ENCODE assay signal across 9 cellular contexts in genomic region chr15:71116366-71116765, GRCh38. TPM values are rescaled to one million over a fixed set of nuclear protein-coding genes. Genes with fewer than 3 reads are reported as not detected.
DNase-seq lines count a peak whose midpoint lies in the region; ATAC-seq, FAIRE-seq and TF ChIP-seq lines count a peak whose summit lies in the region.
"Had no signal": no experiment of that assay in that cellular context is flagged by ENCODE, and none has a peak within 500 bp of the region (broad histone marks: within the 10 kb centered on the region; RNA-seq: fewer than 3 reads in every experiment).

No MANE protein-coding gene starts in this region.

- no peaks in the 10 kb centered on the region for H3K36me3 Mint-ChIP-seq in CD8-positive, alpha-beta T cell
- no peaks in the 10 kb centered on the region for H3K36me3 Mint-ChIP-seq in T-cell

- TF ChIP-seq CTCF in CD8-positive, alpha-beta T cell (IDR thresholded peaks at IDR 0.05) = no peak
- TF ChIP-seq CTCF in foreskin keratinocyte (conservative IDR thresholded peaks at IDR 0.05) (no peak), pancreas (IDR thresholded peaks at IDR 0.05) (no peak)

- ATAC-seq in CD8-positive, alpha-beta T cell = no peak
- ATAC-seq in T-cell (replicated peaks in 1 of 4) = no peak
- no peak for ATAC-seq in foreskin keratinocyte
- ATAC-seq in pancreas = no peak
- no peak for ATAC-seq in HG02610 (IDR thresholded peaks at IDR 0.05; ENCODE audit: unreplicated experiment)
- no peak for ATAC-seq in GM21447 (IDR thresholded peaks at IDR 0.05; ENCODE audit: unreplicated experiment)

- POLR2A ChIA-PET in CD8-positive, alpha-beta T cell (lab: Charles Lee) = no interaction called here
- POLR2A ChIA-PET in T-cell (lab: Charles Lee) = no interaction called here

- CTCF ChIA-PET in CD8-positive, alpha-beta T cell (lab: Charles Lee) = no interaction called here
- CTCF ChIA-PET in T-cell (lab: Charles Lee) = no interaction called here

- no peaks in the 10 kb centered on the region for H3K4me1 ChIP-seq in CD8-positive, alpha-beta T cell (ENCODE audit: insufficient read depth, low read length)
- H3K4me1 ChIP-seq in foreskin keratinocyte (peaks cover 36% of the 10 kb centered on the region), pancreas (no peaks in the 10 kb centered on the region)

- H3K4me3 Mint-ChIP-seq in CD8-positive, alpha-beta T cell = peak overlapping the region; percentile 64
- peak overlapping the region; percentile 59 to 70 (median 64) for H3K4me3 Mint-ChIP-seq in T-cell

- no peak overlapping the region for H3K4me3 ChIP-seq in CD8-positive, alpha-beta T cell (ENCODE audit: low read depth, low read length)
- H3K4me3 ChIP-seq in pancreas = peak overlapping the region; percentile 21 to 55 (median 52)

- H3K27ac Mint-ChIP-seq in CD8-positive, alpha-beta T cell = peak overlapping the region; percentile 14
- H3K27ac Mint-ChIP-seq in T-cell = no peak overlapping the region

- peaks cover 60% of the 10 kb centered on the region for H3K27me3 Mint-ChIP-seq in CD8-positive, alpha-beta T cell (ENCODE audit: low read depth)
- peaks cover 47 to 52% of the 10 kb centered on the region in 2 donors for H3K27me3 Mint-ChIP-seq in T-cell

- WGBS in pancreas, 2 donors = 21 to 32% methylated on average over 13 of the region's 13 CpGs

- H3K9me3 Mint-ChIP-seq in CD8-positive, alpha-beta T cell = no peaks in the 10 kb centered on the region
- H3K9me3 Mint-ChIP-seq in T-cell = no peaks in the 10 kb centered on the region

- no peaks in the 10 kb centered on the region for H3K36me3 ChIP-seq in CD8-positive, alpha-beta T cell (ENCODE audit: insufficient read depth, low read length)
- no peaks in the 10 kb centered on the region for H3K36me3 ChIP-seq in pancreas

- intact Hi-C loops in CD8-positive, alpha-beta T cell (cut with DNase I, micrococcal nuclease) = no loop called here
- intact Hi-C loops in pancreas (cut with DNase I) = loop anchor here in 2 of 3 donors (5.0 to 10.0 kb wide), 2 partner anchors 326 to 328 kb away; no protein-coding TSS in a partner anchor

- peaks cover 6% of the 10 kb centered on the region for H3K27me3 ChIP-seq in CD8-positive, alpha-beta T cell (ENCODE audit: insufficient read depth, low read length)
- H3K27me3 ChIP-seq in foreskin keratinocyte (no peaks in the 10 kb centered on the region), pancreas (no peaks in the 10 kb centered on the region)

- no peak for DNase-seq in CD8-positive, alpha-beta T cell
- DNase-seq in T-cell (no peak), foreskin keratinocyte (no peak), pancreas (no peak), NCI-H1048 (lab: John Stamatoyannopoulos, UW) (no peak)
- DNase-seq in activated CD4-positive, CD25-positive, alpha-beta regulatory T cell treated with anti-CD3 and anti-CD28 coated beads, Interleukin-2, amount 50 U/mL, for 72 hours = no peak
- DNase-seq: NCI-H1417 treated with DMSO at 0.1 percent for 48 hours had no signal

- no peaks in the 10 kb centered on the region for H3K9me3 ChIP-seq in CD8-positive, alpha-beta T cell (ENCODE audit: low read length)
- no peaks in the 10 kb centered on the region for H3K9me3 ChIP-seq in pancreas

- H3K27ac ChIP-seq in CD8-positive, alpha-beta T cell (ENCODE audit: low read depth, low read length) = no peak overlapping the region
- peak overlapping the region; percentile 83 for H3K27ac ChIP-seq in foreskin keratinocyte
- peak overlapping the region; percentile 46 to 82 (median 62) for H3K27ac ChIP-seq in pancreas

- no peak for FAIRE-seq in pancreas (lab: Jason Lieb, UNC)

- H3K4me1 Mint-ChIP-seq in CD8-positive, alpha-beta T cell (ENCODE audit: low read depth) = peaks cover 10% of the 10 kb centered on the region
- peaks cover 6 to 11% (median 8%) of the 10 kb centered on the region in 3 donors for H3K4me1 Mint-ChIP-seq in T-cell

RNA-seq across cellular contexts. Expression of gene THSD4, which starts 1.1 kb away (rescaled TPM):
- total RNA-seq in CD8-positive, alpha-beta T cell = not detected
- total RNA-seq in T-cell (under 1 TPM in 3 of 5 donors, not detected in 2; 0.03 to 0.23 (median 0.18) TPM), foreskin keratinocyte (44.0 and 56.5 TPM in 2 replicates), pancreas (10 to 100 TPM in 5 of 6 donors, 1 to 10 TPM in 1; 6.0 to 17.8 (median 14.2) TPM)
- polyA plus RNA-seq in foreskin keratinocyte (18.0 and 21.0 TPM in 2 replicates), pancreas (1 to 10 TPM; 7.8 to 9.0 TPM)

Comparison
In these comparisons a context has a peak if more than half of its experiments do, and no peak if none do; other contexts are left out.
1. RNA of gene THSD4, which starts 1.1 kb away (total RNA-seq): 44.0 to 56.5 TPM in foreskin keratinocyte and 6.0 to 17.8 TPM in pancreas; 0.03 to 0.23 TPM in T-cell and not detected in CD8-positive, alpha-beta T cell; every median in the first group is over 4 times any median in the second.
2. intact Hi-C loops: an anchor here in pancreas (5.0 to 10.0 kb wide); none called in CD8-positive, alpha-beta T cell.